11 cellular contexts compared by ENCODE assay signal in the genomic region with DNA sequence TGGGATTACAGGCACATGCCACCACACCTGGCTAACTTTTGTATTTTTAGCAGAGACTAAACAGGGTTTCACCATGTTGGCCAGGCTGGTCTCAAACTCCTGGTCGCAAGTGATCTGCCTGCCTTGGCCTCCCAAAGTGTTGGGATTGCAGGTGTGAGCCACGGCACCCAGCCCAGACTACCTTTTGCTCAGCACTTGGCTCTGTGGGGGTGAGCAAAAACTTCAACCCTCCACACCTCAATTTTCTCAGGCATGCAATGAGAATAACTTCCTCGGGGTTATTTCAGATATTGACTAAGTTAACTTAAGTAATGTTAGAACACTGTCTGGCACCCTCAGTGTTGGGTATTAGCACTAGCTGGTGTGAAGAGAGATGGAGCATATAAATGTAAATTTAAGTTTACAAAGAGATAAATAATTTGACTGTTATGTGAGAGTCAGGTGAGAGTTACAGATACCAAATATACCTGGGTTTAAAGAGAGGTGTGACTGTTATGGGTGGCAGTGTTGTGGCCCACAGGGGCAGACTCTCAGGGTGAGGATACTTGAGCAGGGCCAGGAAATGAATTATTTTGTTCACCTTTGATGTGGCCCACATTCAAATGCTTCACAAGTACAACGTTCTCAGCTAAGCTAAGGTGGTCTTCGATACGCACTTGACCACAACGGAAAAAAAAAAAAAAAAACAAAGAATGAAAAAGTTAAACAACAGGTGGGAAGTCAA. TPM values are rescaled to one million over a fixed set of nuclear protein-coding genes. Genes with fewer than 3 reads are reported as not detected.
A peak's percentile ranks its signal among the peaks of the same experiment; 100 is the strongest.
DNase-seq lines count a peak whose midpoint lies in the region; ATAC-seq and TF ChIP-seq lines count a peak whose summit lies in the region.
"Had no signal": no experiment of that assay in that cellular context is flagged by ENCODE, and none has a peak within 500 bp of the region (broad histone marks: within the 10 kb centered on the region; RNA-seq: fewer than 3 reads in every experiment).

No MANE protein-coding gene starts in this region.

- H3K9me3 Mint-ChIP-seq in activated CD4-positive, alpha-beta memory T cell treated with anti-CD3 and anti-CD28 coated beads for 36 hours, result peaks cover 11% of the 10 kb centered on the region

- H3K4me1 Mint-ChIP-seq in activated CD4-positive, alpha-beta memory T cell treated with anti-CD3 and anti-CD28 coated beads for 36 hours (ENCODE audit: low read depth), result peaks cover 76% of the 10 kb centered on the region

- intact Hi-C loops in activated CD4-positive, alpha-beta memory T cell treated with anti-CD3 and anti-CD28 coated beads for 36 hours (cut with micrococcal nuclease), result loop anchor here (1.0 to 10.0 kb wide), 5 partner anchors 7 to 1310 kb away; a partner anchor contains a TSS

- peaks cover 3% of the 10 kb centered on the region for H3K27me3 Mint-ChIP-seq in activated CD4-positive, alpha-beta memory T cell treated with anti-CD3 and anti-CD28 coated beads for 36 hours

- peak overlapping the region; percentile 2 for H3K27ac ChIP-seq in urinary bladder (ENCODE audit: low read depth)
- H3K27ac ChIP-seq: breast epithelium, C4-2B had no signal

- WGBS in urinary bladder, result 62% methylated on average over 7 of the region's 7 CpGs

- H3K27ac Mint-ChIP-seq in activated CD4-positive, alpha-beta memory T cell treated with anti-CD3 and anti-CD28 coated beads for 36 hours, result peak overlapping the region; percentile 57

- no peaks in the 10 kb centered on the region for H3K36me3 ChIP-seq in urinary bladder (ENCODE audit: insufficient read depth)
- H3K36me3 ChIP-seq: breast epithelium had no signal

- no peak for TF ChIP-seq CTCF in foreskin fibroblast (IDR thresholded peaks at IDR 0.05; ENCODE audit: low read depth, low read length)

- DNase-seq in stimulated activated CD4-positive, alpha-beta T cell treated with anti-CD3 and anti-CD28 coated beads, Interleukin-4, amount 100 ng/mL, for 24 hours, result peak; percentile 11
- DNase-seq in stimulated activated CD4-positive, alpha-beta T cell treated with anti-CD3 and anti-CD28 coated beads, Interleukin-2, amount 100 ng/mL, for 24 hours, result no peak
- no peak for DNase-seq in activated CD4-positive, alpha-beta memory T cell treated with anti-CD3 and anti-CD28 coated beads for 36 hours
- DNase-seq in foreskin fibroblast (no peak), NCI-H2171 treated with DMSO at 0.1 percent for 48 hours (lab: John Stamatoyannopoulos, UW) (no peak), NCI-H1930 (lab: John Stamatoyannopoulos, UW) (no peak)

- H3K4me1 ChIP-seq in urinary bladder (ENCODE audit: insufficient read depth), result no peaks in the 10 kb centered on the region
- H3K4me1 ChIP-seq: breast epithelium had no signal

- ATAC-seq in HG02970 (IDR thresholded peaks at IDR 0.05; ENCODE audit: low FRiP score, unreplicated experiment), result peak; percentile 9

- H3K4me3 Mint-ChIP-seq in activated CD4-positive, alpha-beta memory T cell treated with anti-CD3 and anti-CD28 coated beads for 36 hours, result peak overlapping the region; percentile 50

- H3K36me3 Mint-ChIP-seq in activated CD4-positive, alpha-beta memory T cell treated with anti-CD3 and anti-CD28 coated beads for 36 hours, result peaks cover 9% of the 10 kb centered on the region

- no peak overlapping the region for H3K4me3 ChIP-seq in urinary bladder (ENCODE audit: low read depth, low read length)
- H3K4me3 ChIP-seq in foreskin fibroblast (ENCODE audit: low read depth in 1 of 2, low read length in 2 of 2), result no peak overlapping the region
- H3K4me3 ChIP-seq: breast epithelium had no signal

- POLR2A ChIA-PET in activated CD4-positive, alpha-beta memory T cell treated with anti-CD3 and anti-CD28 coated beads for 36 hours (lab: Charles Lee), result interaction anchor here (0.7 to 3.4 kb wide), 8 partner anchors 8 to 42 kb away, joined by 3 to 26 read pairs (median 5); a partner anchor contains a TSS

- CTCF ChIA-PET in activated CD4-positive, alpha-beta memory T cell treated with anti-CD3 and anti-CD28 coated beads for 36 hours (lab: Charles Lee), result interaction anchor here (0.7 to 1.5 kb wide), 15 partner anchors 8 to 1066 kb away, joined by 3 to 15 read pairs (median 4); a partner anchor contains a TSS

RNA-seq across cellular contexts. Expression of a gene that starts 29.0 kb away (rescaled TPM):
- 10 to 100 TPM; 36.0 to 39.2 TPM for total RNA-seq in activated CD4-positive, alpha-beta memory T cell treated with anti-CD3 and anti-CD28 coated beads for 36 hours
- 16.2 TPM for total RNA-seq in urinary bladder
- 12.4 TPM for polyA plus RNA-seq in urinary bladder

RNA-seq across cellular contexts. Expression of a gene that starts 32.7 kb away (rescaled TPM):
- total RNA-seq in activated CD4-positive, alpha-beta memory T cell treated with anti-CD3 and anti-CD28 coated beads for 36 hours, result 1 to 10 TPM; 2.8 to 3.0 TPM
- total RNA-seq in urinary bladder, result not detected
- 0.61 TPM for polyA plus RNA-seq in urinary bladder
- total RNA-seq: glomerular endothelial cell had no signal

RNA-seq across cellular contexts. Expression of a gene that starts 41.7 kb away (rescaled TPM):
- total RNA-seq in activated CD4-positive, alpha-beta memory T cell treated with anti-CD3 and anti-CD28 coated beads for 36 hours, result 100 to 1,000 TPM; 199 to 208 TPM
- total RNA-seq in urinary bladder, result 107 TPM
- 104 TPM for polyA plus RNA-seq in urinary bladder
